Comparison of ENCODE assay signal across 35 cellular contexts in the genomic region with DNA sequence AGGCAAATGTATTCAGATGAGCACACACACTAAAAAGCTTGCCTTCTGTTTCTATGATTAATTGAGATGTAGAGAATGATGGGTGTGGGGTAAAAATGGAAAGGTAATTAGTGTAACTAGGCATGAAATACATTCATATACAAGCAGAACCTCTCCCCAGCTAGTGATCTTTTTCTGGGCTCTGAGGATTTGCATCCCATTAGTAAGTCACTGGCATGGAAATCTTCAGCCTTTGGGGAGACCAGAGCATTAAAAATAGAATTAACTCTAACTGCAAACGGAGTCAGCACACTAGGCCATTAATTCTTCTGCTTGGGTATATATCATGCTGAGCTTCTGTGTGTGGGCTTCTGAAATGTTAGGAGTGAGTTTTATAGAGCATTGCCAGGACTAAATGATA.
"Had no signal": no experiment of that assay in that cellular context is flagged by ENCODE, and none has a peak within 500 bp of the region (broad histone marks: within the 10 kb centered on the region; RNA-seq: fewer than 3 reads in every experiment).

No MANE protein-coding gene starts in this region.

- H3K27me3 ChIP-seq: body of pancreas, cardiac muscle cell, dorsolateral prefrontal cortex, gastroesophageal sphincter, heart left ventricle, pancreas, sigmoid colon, suprapubic skin, tibial artery had no signal

- H3K27ac Mint-ChIP-seq: activated naive CD8-positive, alpha-beta T cell; immature natural killer cell; T-helper 2 cell treated with Interferon-gamma antibody and Interleukin-4, amounts not matched to agents 5 μg/mL and 100 μg/mL, for 36 hours had no signal

- ATAC-seq: body of pancreas; effector memory CD8-positive, alpha-beta T cell; gastroesophageal sphincter; heart left ventricle; left colon; lower lobe of right lung; mucosa of descending colon; pancreas; psoas muscle had no signal

- H3K27ac ChIP-seq: body of pancreas, cardiac muscle cell, coronary artery, dorsolateral prefrontal cortex, gastroesophageal sphincter, heart left ventricle, lower lobe of right lung, pancreas, psoas muscle, sigmoid colon, suprapubic skin, tibial artery had no signal

- H3K4me3 ChIP-seq: body of pancreas, cardiac muscle cell, coronary artery, dorsolateral prefrontal cortex, gastroesophageal sphincter, heart left ventricle, lower lobe of right lung, mucosa of descending colon, pancreas, psoas muscle, sigmoid colon, smooth muscle cell, suprapubic skin, tibial artery had no signal

- DNase-seq: activated CD4-positive, alpha-beta T cell treated with anti-CD3 and anti-CD28 coated beads for 4 hours; activated CD4-positive, alpha-beta T cell treated with anti-CD3 and anti-CD28 coated beads, Interleukin-2, amount 50 U/mL, for 4 hours; activated CD4-positive, CD25-positive, alpha-beta regulatory T cell; activated effector memory CD4-positive, alpha-beta T cell treated with Interleukin-2 at 50 U/mL for 16 hours; activated naive CD4-positive, alpha-beta T cell treated with Interleukin-2 at 50 U/mL for 16 hours; activated T-cell treated with anti-CD3 and anti-CD28 coated beads for 4 hours; aorta; body of pancreas; dorsolateral prefrontal cortex; effector memory CD8-positive, alpha-beta T cell; heart left ventricle; hypothalamus; immature natural killer cell; kidney; left colon; lower lobe of right lung; mesendoderm; mucosa of descending colon; nucleus accumbens; pancreas; psoas muscle; sigmoid colon; stimulated activated CD4-positive, alpha-beta T cell treated with anti-CD3 and anti-CD28 coated beads, Interleukin-15, amount 100 ng/mL, for 24 hours; stimulated activated CD4-positive, alpha-beta T cell treated with anti-CD3 and anti-CD28 coated beads, Interleukin-2, amount 100 ng/mL, for 24 hours; stimulated activated naive CD4-positive, alpha-beta T cell; T-helper 1 cell; tibial artery had no signal

- H3K36me3 Mint-ChIP-seq: activated naive CD8-positive, alpha-beta T cell had no signal

- H3K9me3 Mint-ChIP-seq: effector memory CD8-positive, alpha-beta T cell; immature natural killer cell; nephron; T-helper 2 cell treated with Interferon-gamma antibody and Interleukin-4, amounts not matched to agents 5 μg/mL and 100 μg/mL, for 36 hours had no signal

- H3K9me3 ChIP-seq: body of pancreas, gastroesophageal sphincter, heart left ventricle, lower lobe of right lung, mucosa of descending colon, pancreas, psoas muscle, sigmoid colon, suprapubic skin, tibial artery had no signal

- H3K4me1 ChIP-seq: body of pancreas, gastroesophageal sphincter, lower lobe of right lung, pancreas, psoas muscle, sigmoid colon, suprapubic skin had no signal

- H3K36me3 ChIP-seq: lower lobe of right lung, pancreas, sigmoid colon, suprapubic skin had no signal

- H3K27me3 Mint-ChIP-seq: activated naive CD8-positive, alpha-beta T cell; effector memory CD8-positive, alpha-beta T cell had no signal

- H3K4me3 Mint-ChIP-seq: activated naive CD8-positive, alpha-beta T cell; effector memory CD8-positive, alpha-beta T cell; immature natural killer cell; nephron; T-helper 2 cell treated with Interferon-gamma antibody and Interleukin-4, amounts not matched to agents 5 μg/mL and 100 μg/mL, for 36 hours had no signal
